Comparison of ENCODE assay signal across 26 cellular contexts in genomic region chr19:51653162-51653561, GRCh38. TPM values are rescaled to one million over a fixed set of nuclear protein-coding genes. Genes with fewer than 3 reads are reported as not detected.
DNase-seq lines count a peak whose midpoint lies in the region; ATAC-seq, FAIRE-seq and TF ChIP-seq lines count a peak whose summit lies in the region.
"Had no signal": no experiment of that assay in that cellular context is flagged by ENCODE, and none has a peak within 500 bp of the region (broad histone marks: within the 10 kb centered on the region; RNA-seq: fewer than 3 reads in every experiment).

No MANE protein-coding gene starts in this region.

- no peaks in the 10 kb centered on the region for H4K20me1 ChIP-seq in K562 (replicated peaks; ENCODE audit: control insufficient read depth, insufficient read depth, low read length)

- CTCF ChIA-PET in activated B cell treated with CpG ODN at 0.5 μM for 24 hours (lab: Charles Lee), result interaction anchor here (1.2 to 2.0 kb wide), 3 partner anchors 8 to 138 kb away, joined by 3 to 10 read pairs (median 4); no protein-coding TSS in a partner anchor
- CTCF ChIA-PET in K562 (lab: Yijun Ruan, JAX; ENCODE audit: low intra/inter-chr PET ratio), result interaction anchor here (0.6 kb wide), 1 partner anchor 355 kb away, joined by 3 read pairs; no protein-coding TSS in a partner anchor

- H3K4me2 ChIP-seq in K562 (ENCODE audit: insufficient read depth, low read length), result no peak overlapping the region

- no peak for TF ChIP-seq EP300 in K562 (IDR thresholded peaks at IDR 0.05; ENCODE audit: low read length)

- DNase-seq in GM12891 (ENCODE audit: insufficient read length, low spot score), result no peak
- DNase-seq in activated B cell treated with CpG ODN at 0.5 μM for 24 hours, result no peak
- no peak for DNase-seq in K562 (ENCODE audit: extremely low read depth in 1 of 4, low spot score in 3 of 4)
- no peak for DNase-seq in GM13976 (ENCODE audit: low spot score)
- no peak for DNase-seq in DMS53 treated with DMSO at 0.1 percent for 48 hours (lab: John Stamatoyannopoulos, UW; ENCODE audit: unreplicated experiment)
- no peak for DNase-seq in DMS114 treated with DMSO at 0.1 percent for 48 hours (lab: John Stamatoyannopoulos, UW; ENCODE audit: unreplicated experiment)
- DNase-seq in hepatic stellate cell (ENCODE audit: low spot score), result no peak
- DNase-seq: 8988T; ACHN; Caco-2; Calu3; CD4-positive, alpha-beta T cell; CD8-positive, alpha-beta T cell; DMS153; DMS53; DMS79 treated with DMSO at 0.1 percent for 48 hours; GF-D8 had no signal

- H3K4me1 ChIP-seq in K562 (replicated peaks in 1 of 2; ENCODE audit: control insufficient read depth in 2 of 2, insufficient read depth in 2 of 2, low read length in 2 of 2), result peaks cover 0 to 9% of the 10 kb centered on the region in 2 experiments; a peak in 4 of 5 replicates
- H3K4me1 ChIP-seq: Caco-2 had no signal

- FAIRE-seq in GM12891 (lab: Jason Lieb, UNC), result peak; percentile 45
- FAIRE-seq in K562 (lab: Jason Lieb, UNC), result no peak
- FAIRE-seq: A204.1, D721Med, G401.6, GM18507 had no signal

- H3K27me3 Mint-ChIP-seq in activated B cell treated with CpG ODN at 0.5 μM for 24 hours, result no peaks in the 10 kb centered on the region

- H3K4me1 Mint-ChIP-seq in activated B cell treated with CpG ODN at 0.5 μM for 24 hours, result peaks cover 61% of the 10 kb centered on the region

- H3K36me3 Mint-ChIP-seq in activated B cell treated with CpG ODN at 0.5 μM for 24 hours (ENCODE audit: low read depth), result no peaks in the 10 kb centered on the region
- H3K36me3 Mint-ChIP-seq: CD8-positive, alpha-beta T cell had no signal

- TF ChIP-seq POLR2A in GM12891 (IDR thresholded peaks at IDR 0.05; ENCODE audit: low read depth, low read length) (no peak), K562 (conservative IDR thresholded peaks at IDR 0.05) (no peak)

- H3K27ac Mint-ChIP-seq in activated B cell treated with CpG ODN at 0.5 μM for 24 hours, result peak overlapping the region; percentile 10
- H3K27ac Mint-ChIP-seq: CD4-positive, alpha-beta T cell; CD8-positive, alpha-beta T cell had no signal

- no peaks in the 10 kb centered on the region for H3K36me3 ChIP-seq in K562 (ENCODE audit: control insufficient read depth, insufficient read depth, low read length)
- H3K36me3 ChIP-seq: BLaER1 treated with 17β-estradiol and CSF1 and Interleukin-3, amounts not matched to agents 10 nM and 100 nM had no signal

- TF ChIP-seq RAD21 in K562 (CRISPR knock-in tag; conservative IDR thresholded peaks at IDR 0.05 in 1 of 2, IDR thresholded peaks at IDR 0.05 in 1 of 2), result no peak

- H3K27ac ChIP-seq in K562 (ENCODE audit: extremely low read depth, low read depth, low read length), result no peak overlapping the region
- H3K27ac ChIP-seq: C4-2B had no signal

- TF ChIP-seq CTCF in activated B cell treated with CpG ODN at 0.5 μM for 24 hours (IDR thresholded peaks at IDR 0.05) (no peak), K562 (IDR thresholded peaks at IDR 0.05 in 2 of 3, conservative IDR thresholded peaks at IDR 0.05 in 1 of 3; ENCODE audit: insufficient read depth in 2 of 3, low read depth in 1 of 3, low read length in 3 of 3) (no peak), GM13976 (IDR thresholded peaks at IDR 0.05; ENCODE audit: borderline replicate concordance, control extremely low read depth, extremely low read depth, insufficient read depth, missing control alignments) (no peak)

- peaks cover 4% of the 10 kb centered on the region for H3K9me3 ChIP-seq in K562 (replicated peaks; ENCODE audit: control insufficient read depth, insufficient read depth, low read depth, low read length)
- H3K9me3 ChIP-seq: BLaER1 treated with 17β-estradiol and CSF1 and Interleukin-3, amounts not matched to agents 10 nM and 100 nM; Caco-2 had no signal

- no peak overlapping the region for H3K4me3 ChIP-seq in K562
- H3K4me3 ChIP-seq: BLaER1 treated with 17β-estradiol and CSF1 and Interleukin-3, amounts not matched to agents 10 nM and 100 nM had no signal

- peaks cover 2 to 9% of the 10 kb centered on the region in 2 experiments; a peak in 2 of 5 replicates for H3K27me3 ChIP-seq in K562 (ENCODE audit: control insufficient read depth in 2 of 2, insufficient read depth in 2 of 2, low read length in 2 of 2)
- H3K27me3 ChIP-seq: BLaER1 treated with 17β-estradiol and CSF1 and Interleukin-3, amounts not matched to agents 10 nM and 100 nM had no signal

- H2AFZ ChIP-seq in K562 (ENCODE audit: low read depth, low read length), result no peak overlapping the region

- H3K9me3 Mint-ChIP-seq in activated B cell treated with CpG ODN at 0.5 μM for 24 hours, result peaks cover 5% of the 10 kb centered on the region
- H3K9me3 Mint-ChIP-seq: CD4-positive, alpha-beta T cell; CD8-positive, alpha-beta T cell had no signal

- no peaks in the 10 kb centered on the region for H3K79me2 ChIP-seq in K562 (ENCODE audit: control insufficient read depth, insufficient read depth, low read length)

- no peak overlapping the region for H3K9ac ChIP-seq in K562 (ENCODE audit: insufficient read depth in 1 of 2, low read depth in 2 of 2, low read length in 2 of 2)
- H3K9ac ChIP-seq: BLaER1 treated with 17β-estradiol and CSF1 and Interleukin-3, amounts not matched to agents 10 nM and 100 nM had no signal

- ATAC-seq in activated B cell treated with CpG ODN at 0.5 μM for 24 hours (ENCODE audit: low read depth) (no peak), K562 (no peak)
- ATAC-seq: CD8-positive, alpha-beta T cell had no signal

- in situ Hi-C loops in K562 (cut with MboI), result loop anchor here (10.0 to 25.0 kb wide), 2 partner anchors 178 to 491 kb away; partner anchors contain the start of gene CEACAM18
- in situ Hi-C loops in GM13976 (cut with MboI; ENCODE audit: low sequenced_read_pairs, unreplicated experiment), result loop anchor here (25.0 kb wide), 2 partner anchors 316 to 491 kb away; partner anchors contain the start of gene VSIG10L

- POLR2A ChIA-PET in activated B cell treated with CpG ODN at 0.5 μM for 24 hours (lab: Charles Lee), result interaction anchor here (1.2 to 1.6 kb wide), 2 partner anchors 46 to 53 kb away, joined by 3 to 7 read pairs; no protein-coding TSS in a partner anchor
- POLR2A ChIA-PET in K562 (lab: Yijun Ruan, JAX), result no interaction called here

- intact Hi-C loops in activated B cell treated with CpG ODN at 0.5 μM for 24 hours (cut with micrococcal nuclease) (loop anchor here (5.0 kb wide), 1 partner anchor 121 kb away; the partner anchor contains the start of gene SIGLEC6), K562 (cut with micrococcal nuclease) (loop anchor here (10.0 kb wide), 1 partner anchor 498 kb away; no protein-coding TSS in a partner anchor)

- 6% methylated on average over 2 of the region's 2 CpGs for WGBS in K562 (ENCODE audit: insufficient coverage, low coverage, missing lambda C conversion rate)

- no peaks in the 10 kb centered on the region for H3K9me1 ChIP-seq in K562 (ENCODE audit: control insufficient read depth, insufficient read depth, low read length)

- no peak overlapping the region for H3K4me3 Mint-ChIP-seq in activated B cell treated with CpG ODN at 0.5 μM for 24 hours
- H3K4me3 Mint-ChIP-seq: CD4-positive, alpha-beta T cell; CD8-positive, alpha-beta T cell had no signal

- BruUV-seq in K562 (replicated peaks; lab: Mats Ljungman, UMichigan), result no TSS peak

RNA-seq across cellular contexts. Expression of gene SIGLEC14, which starts 6.5 kb away (rescaled TPM):
- not detected for polyA plus RNA-seq in GM12891 (2012; ENCODE audit: low read depth, missing spikeins)
- 10.5 and 12.8 TPM in 2 replicates for total RNA-seq in activated B cell treated with CpG ODN at 0.5 μM for 24 hours
- total RNA-seq in K562 (2011; cell fraction: chromatin; rRNA removed; ENCODE audit: low replicate concordance), result not detected in 2 replicates
- total RNA-seq in K562 (2011; cell fraction: nucleolus; rRNA removed), result not detected in 2 replicates
- not detected in 2 replicates for total RNA-seq in K562 (2011; cell fraction: nucleoplasm; rRNA removed)
- not detected in 2 replicates for total RNA-seq in K562 (2014; rRNA removed)
- not detected in 2 replicates for total RNA-seq in K562 (2014; rRNA removed; fragmentation: Illumina TruSeq; extraction: Trizol)
- total RNA-seq in K562 (2015; rRNA removed; fragmentation: Illumina TruSeq; extraction: Trizol), result 0.19 TPM in 1 of 2 replicates, not detected in the other
- total RNA-seq in K562 (2021), result not detected in 2 replicates
- polyA plus RNA-seq in K562 (2011; rRNA removed), result not detected in 2 replicates
- polyA plus RNA-seq in K562 (2011; cell fraction: cytosol; rRNA removed), result 0.07 TPM in 1 of 2 replicates, not detected in the other
- not detected in 2 replicates for polyA plus RNA-seq in K562 (2011; cell fraction: nucleus; rRNA removed)
- polyA plus RNA-seq in K562 (2012), result 0.22 and 1.0 TPM in 2 replicates
- not detected in 2 replicates for polyA plus RNA-seq in K562 (2014; fragmentation: Illumina TruSeq; extraction: Trizol)
- polyA plus RNA-seq in K562 (2014; fragmentation: Nextera tagmentation; extraction: Ambion mirVana), result not detected
- not detected in 2 replicates for polyA plus RNA-seq in K562 (2014; rRNA removed)
- polyA minus RNA-seq in K562 (2011; rRNA and poly(A)+ RNA removed), result not detected in 2 replicates
- not detected in 2 replicates for polyA minus RNA-seq in K562 (2011; cell fraction: cytosol; rRNA and poly(A)+ RNA removed)
- not detected in 2 replicates for polyA minus RNA-seq in K562 (2011; cell fraction: nucleus; rRNA and poly(A)+ RNA removed)
- total RNA-seq: A673; Caco-2; Calu3; CD8-positive, alpha-beta T cell had no signal
- polyA plus RNA-seq: AG04450, BJ had no signal

RNA-seq across cellular contexts. Expression of gene SIGLEC5, which starts 23.0 kb away (rescaled TPM):
- not detected for polyA plus RNA-seq in GM12891 (2012; ENCODE audit: low read depth, missing spikeins)
- total RNA-seq in activated B cell treated with CpG ODN at 0.5 μM for 24 hours (0.22 TPM in 1 of 2 replicates, not detected in the other), K562 (2014; rRNA removed) (not detected in 2 replicates), K562 (2014; rRNA removed; fragmentation: Illumina TruSeq; extraction: Trizol) (not detected in 2 replicates), K562 (2015; rRNA removed; fragmentation: Illumina TruSeq; extraction: Trizol) (0.14 TPM in 1 of 2 replicates, not detected in the other), K562 (2021) (not detected in 2 replicates)
- not detected in 2 replicates for total RNA-seq in K562 (2011; cell fraction: chromatin; rRNA removed; ENCODE audit: low replicate concordance)
- not detected in 2 replicates for total RNA-seq in K562 (2011; cell fraction: nucleolus; rRNA removed)
- total RNA-seq in K562 (2011; cell fraction: nucleoplasm; rRNA removed), result not detected in 2 replicates
- polyA plus RNA-seq in K562 (2011; rRNA removed) (not detected in 2 replicates), K562 (2014; fragmentation: Illumina TruSeq; extraction: Trizol) (not detected in 2 replicates), K562 (2014; fragmentation: Nextera tagmentation; extraction: Ambion mirVana) (not detected), K562 (2014; rRNA removed) (not detected in 2 replicates)
- polyA plus RNA-seq in K562 (2011; cell fraction: cytosol; rRNA removed), result not detected in 2 replicates
- polyA plus RNA-seq in K562 (2011; cell fraction: nucleus; rRNA removed), result not detected in 2 replicates
- 0.04 TPM in 1 of 2 replicates, not detected in the other for polyA plus RNA-seq in K562 (2012)
- not detected in 2 replicates for polyA minus RNA-seq in K562 (2011; rRNA and poly(A)+ RNA removed)
- not detected in 2 replicates for polyA minus RNA-seq in K562 (2011; cell fraction: cytosol; rRNA and poly(A)+ RNA removed)
- not detected in 2 replicates for polyA minus RNA-seq in K562 (2011; cell fraction: nucleus; rRNA and poly(A)+ RNA removed)
- total RNA-seq: A673; Caco-2; Calu3; CD4-positive, alpha-beta T cell; CD8-positive, alpha-beta T cell had no signal
- polyA plus RNA-seq: AG04450, BJ had no signal

RNA-seq across cellular contexts. Expression of gene SPACA6, which starts 40.0 kb away (rescaled TPM):
- 2.9 TPM for polyA plus RNA-seq in GM12891 (2012; ENCODE audit: low read depth, missing spikeins)
- total RNA-seq in activated B cell treated with CpG ODN at 0.5 μM for 24 hours (3.2 and 3.3 TPM in 2 replicates), K562 (2014; rRNA removed) (11.4 and 15.6 TPM in 2 replicates), K562 (2014; rRNA removed; fragmentation: Illumina TruSeq; extraction: Trizol) (3.0 and 3.4 TPM in 2 replicates), K562 (2015; rRNA removed; fragmentation: Illumina TruSeq; extraction: Trizol) (5.8 TPM in 2 replicates), K562 (2021) (14.2 and 16.2 TPM in 2 replicates)
- 25.4 and 53.9 TPM in 2 replicates for total RNA-seq in K562 (2011; cell fraction: chromatin; rRNA removed; ENCODE audit: low replicate concordance)
- total RNA-seq in K562 (2011; cell fraction: nucleolus; rRNA removed), result 33.2 and 42.4 TPM in 2 replicates
- total RNA-seq in K562 (2011; cell fraction: nucleoplasm; rRNA removed), result 38.6 and 44.8 TPM in 2 replicates
- polyA plus RNA-seq in K562 (2011; rRNA removed) (7.3 and 10.9 TPM in 2 replicates), K562 (2014; fragmentation: Illumina TruSeq; extraction: Trizol) (5.9 and 6.2 TPM in 2 replicates), K562 (2014; fragmentation: Nextera tagmentation; extraction: Ambion mirVana) (1 to 10 TPM; 1.3 to 1.4 TPM), K562 (2014; rRNA removed) (17.3 and 27.0 TPM in 2 replicates)
- polyA plus RNA-seq in K562 (2011; cell fraction: cytosol; rRNA removed), result 5.7 and 10.0 TPM in 2 replicates
- 60.9 and 80.4 TPM in 2 replicates for polyA plus RNA-seq in K562 (2011; cell fraction: nucleus; rRNA removed)
- polyA plus RNA-seq in K562 (2012), result 17.3 and 20.1 TPM in 2 replicates
- polyA minus RNA-seq in K562 (2011; rRNA and poly(A)+ RNA removed), result 3.5 and 4.2 TPM in 2 replicates
- polyA minus RNA-seq in K562 (2011; cell fraction: cytosol; rRNA and poly(A)+ RNA removed), result 1.4 and 5.6 TPM in 2 replicates
- polyA minus RNA-seq in K562 (2011; cell fraction: nucleus; rRNA and poly(A)+ RNA removed), result 13.5 and 14.4 TPM in 2 replicates
